Comparison of ENCODE assay signal across 7 cellular contexts in the genomic region with DNA sequence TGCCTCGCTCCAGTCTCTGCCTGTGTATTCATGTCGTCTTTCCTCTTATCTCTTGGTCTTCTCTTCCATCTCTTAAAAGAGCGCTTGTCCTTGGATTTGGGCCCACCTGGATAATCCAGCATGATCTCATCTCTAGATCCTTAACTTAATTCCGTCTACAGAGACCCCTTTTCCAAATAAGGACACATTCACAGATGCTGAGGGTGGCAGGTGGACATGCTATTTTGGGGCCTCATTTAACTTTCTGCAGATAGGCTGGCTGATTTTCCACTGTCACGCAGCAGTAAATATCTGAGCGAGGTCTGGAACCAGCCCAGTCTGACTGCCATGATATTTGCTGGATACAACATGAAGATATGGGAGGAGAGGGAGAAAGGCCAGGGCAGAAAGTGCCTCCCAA. TPM values are rescaled to one million over a fixed set of nuclear protein-coding genes. Genes with fewer than 3 reads are reported as not detected.
"Had no signal": no experiment of that assay in that cellular context is flagged by ENCODE, and none has a peak within 500 bp of the region (broad histone marks: within the 10 kb centered on the region; RNA-seq: fewer than 3 reads in every experiment).

No MANE protein-coding gene starts in this region.

- H3K4me3 Mint-ChIP-seq: GM23338 had no signal

- ATAC-seq: GM23338, HCT116, K562 had no signal

- DNase-seq: H7, IMR-90 had no signal

- H3K4me3 ChIP-seq: GM23338, HAP-1, K562 had no signal

- H3K27ac Mint-ChIP-seq: GM23338 had no signal

- H3K9me3 Mint-ChIP-seq: GM23338 had no signal

RNA-seq across cellular contexts. Expression of a gene that starts 41.5 kb away (rescaled TPM):
- total RNA-seq: HT-29 had no signal
